Comparison of ENCODE assay signal across 29 cellular contexts in genomic region chr20:46720776-46721425, GRCh38. TPM values are rescaled to one million over a fixed set of nuclear protein-coding genes. Genes with fewer than 3 reads are reported as not detected.
DNase-seq lines count a peak whose midpoint lies in the region; ATAC-seq and TF ChIP-seq lines count a peak whose summit lies in the region.
"Had no signal": no experiment of that assay in that cellular context is flagged by ENCODE, and none has a peak within 500 bp of the region (broad histone marks: within the 10 kb centered on the region; RNA-seq: fewer than 3 reads in every experiment).

No MANE protein-coding gene starts in this region.

- CTCF ChIA-PET in activated CD4-positive, alpha-beta memory T cell treated with anti-CD3 and anti-CD28 coated beads for 36 hours (lab: Charles Lee) = interaction anchor here (1.1 kb wide), 1 partner anchor 31 kb away, joined by 3 read pairs; no protein-coding TSS in a partner anchor
- CTCF ChIA-PET in activated CD4-positive, alpha-beta memory T cell treated with anti-CD3 and anti-CD28 coated beads, Interleukin-2, amount 10 ng/mL, durations not matched to agents 7 days and 5 days (lab: Charles Lee) = no interaction called here

- H3K27ac ChIP-seq in GM23338 (ENCODE audit: low read depth) = no peak overlapping the region
- no peak overlapping the region for H3K27ac ChIP-seq in foreskin keratinocyte
- H3K27ac ChIP-seq: A549, adrenal gland, coronary artery, hepatocyte, psoas muscle, suprapubic skin, uterus had no signal

- no peaks in the 10 kb centered on the region for H3F3A ChIP-seq in GM23338 (replicated peaks; ENCODE audit: low read depth)

- H3K4me2 ChIP-seq in GM23338 = no peak overlapping the region
- H3K4me2 ChIP-seq: A549, hepatocyte had no signal

- H3K27me3 ChIP-seq in GM23338 (ENCODE audit: insufficient read depth) (no peaks in the 10 kb centered on the region), foreskin keratinocyte (no peaks in the 10 kb centered on the region)
- H3K27me3 ChIP-seq: adrenal gland, hepatocyte, suprapubic skin, uterus had no signal

- H3K9me3 Mint-ChIP-seq in activated CD4-positive, alpha-beta memory T cell treated with anti-CD3 and anti-CD28 coated beads for 36 hours = peaks cover 19% of the 10 kb centered on the region
- H3K9me3 Mint-ChIP-seq in activated CD4-positive, alpha-beta memory T cell treated with anti-CD3 and anti-CD28 coated beads, Interleukin-2, amount 10 ng/mL, durations not matched to agents 7 days and 5 days = peaks cover 2% of the 10 kb centered on the region
- H3K9me3 Mint-ChIP-seq in GM23338 = peaks cover 15% of the 10 kb centered on the region; the same call in 2 of the 3 replicates
- H3K9me3 Mint-ChIP-seq: effector memory CD8-positive, alpha-beta T cell had no signal

- peaks cover 12% of the 10 kb centered on the region; the same call in 1 of the 2 replicates for H3K9me2 ChIP-seq in GM23338 (ENCODE audit: insufficient read depth)

- TF ChIP-seq CTCF in GM23338 (conservative IDR thresholded peaks at IDR 0.05; ENCODE audit: low read depth in 2 of 2) (no peak), foreskin keratinocyte (conservative IDR thresholded peaks at IDR 0.05) (no peak)

- DNase-seq in activated CD4-positive, alpha-beta memory T cell treated with anti-CD3 and anti-CD28 coated beads for 36 hours = peak; percentile 16
- no peak for DNase-seq in activated CD4-positive, alpha-beta memory T cell treated with anti-CD3 and anti-CD28 coated beads, Interleukin-2, amount 10 ng/mL, durations not matched to agents 7 days and 5 days
- DNase-seq in GM23338 (ENCODE audit: low spot score) (no peak), RPMI7951 (ENCODE audit: low read depth) (peak; percentile 45), foreskin keratinocyte (no peak), NCI-H345 (lab: John Stamatoyannopoulos, UW) (no peak)
- DNase-seq: activated CD4-positive, alpha-beta T cell treated with anti-CD3 and anti-CD28 coated beads for 4 hours; activated CD8-positive, alpha-beta memory T cell treated with anti-CD3 and anti-CD28 coated beads, Interleukin-2, amount 50 U/mL, for 4 hours; activated gamma-delta T cell; adrenal gland; COR-L47; DMS79; effector memory CD8-positive, alpha-beta T cell; H9; NCI-H146; NCI-H510A; NK-92 treated with Interleukin-12 subunit alpha and Interleukin-12 subunit beta, amount 100 ng/mL, for 24 hours; psoas muscle; T-cell; uterus had no signal

- H3K27me3 Mint-ChIP-seq in activated CD4-positive, alpha-beta memory T cell treated with anti-CD3 and anti-CD28 coated beads for 36 hours = peaks cover under 1% of the 10 kb centered on the region
- H3K27me3 Mint-ChIP-seq in activated CD4-positive, alpha-beta memory T cell treated with anti-CD3 and anti-CD28 coated beads, Interleukin-2, amount 10 ng/mL, durations not matched to agents 7 days and 5 days = peaks cover 2% of the 10 kb centered on the region
- no peaks in the 10 kb centered on the region for H3K27me3 Mint-ChIP-seq in GM23338 (ENCODE audit: insufficient read depth, low read depth, poor library complexity)

- H3K79me2 ChIP-seq in GM23338 (replicated peaks; ENCODE audit: insufficient read depth) = no peaks in the 10 kb centered on the region

- H2AFZ ChIP-seq in GM23338 = no peak overlapping the region
- H2AFZ ChIP-seq: hepatocyte had no signal

- H3K4me3 Mint-ChIP-seq in activated CD4-positive, alpha-beta memory T cell treated with anti-CD3 and anti-CD28 coated beads for 36 hours = no peak overlapping the region
- no peak overlapping the region for H3K4me3 Mint-ChIP-seq in activated CD4-positive, alpha-beta memory T cell treated with anti-CD3 and anti-CD28 coated beads, Interleukin-2, amount 10 ng/mL, durations not matched to agents 7 days and 5 days
- H3K4me3 Mint-ChIP-seq in GM23338 = no peak overlapping the region
- H3K4me3 Mint-ChIP-seq: effector memory CD8-positive, alpha-beta T cell; H9; memory B cell; T-cell had no signal

- H3K36me3 ChIP-seq in GM23338 (ENCODE audit: insufficient read depth) = 0 out of 2 replicates have a peak, but pooled peaks cover 2% of the 10 kb centered on the region
- H3K36me3 ChIP-seq: adrenal gland, suprapubic skin, uterus had no signal

- H3K4me1 ChIP-seq in GM23338 (ENCODE audit: insufficient read depth) = no peaks in the 10 kb centered on the region
- no peaks in the 10 kb centered on the region for H3K4me1 ChIP-seq in foreskin keratinocyte
- H3K4me1 ChIP-seq: A549, adrenal gland, psoas muscle, suprapubic skin, uterus had no signal

- no peak overlapping the region for H3K27ac Mint-ChIP-seq in activated CD4-positive, alpha-beta memory T cell treated with anti-CD3 and anti-CD28 coated beads for 36 hours
- no peak overlapping the region for H3K27ac Mint-ChIP-seq in activated CD4-positive, alpha-beta memory T cell treated with anti-CD3 and anti-CD28 coated beads, Interleukin-2, amount 10 ng/mL, durations not matched to agents 7 days and 5 days
- no peak overlapping the region for H3K27ac Mint-ChIP-seq in GM23338
- H3K27ac Mint-ChIP-seq: effector memory CD8-positive, alpha-beta T cell; H9; memory B cell; T-cell had no signal

- POLR2A ChIA-PET in activated CD4-positive, alpha-beta memory T cell treated with anti-CD3 and anti-CD28 coated beads for 36 hours (lab: Charles Lee) = no interaction called here
- POLR2A ChIA-PET in activated CD4-positive, alpha-beta memory T cell treated with anti-CD3 and anti-CD28 coated beads, Interleukin-2, amount 10 ng/mL, durations not matched to agents 7 days and 5 days (lab: Charles Lee) = no interaction called here

- H4K20me1 ChIP-seq in GM23338 (replicated peaks; ENCODE audit: insufficient read depth) = no peaks in the 10 kb centered on the region

- no peaks in the 10 kb centered on the region for H3K4me1 Mint-ChIP-seq in activated CD4-positive, alpha-beta memory T cell treated with anti-CD3 and anti-CD28 coated beads for 36 hours (ENCODE audit: low read depth)
- H3K4me1 Mint-ChIP-seq in activated CD4-positive, alpha-beta memory T cell treated with anti-CD3 and anti-CD28 coated beads, Interleukin-2, amount 10 ng/mL, durations not matched to agents 7 days and 5 days = no peaks in the 10 kb centered on the region
- H3K4me1 Mint-ChIP-seq in GM23338 = no peaks in the 10 kb centered on the region
- H3K4me1 Mint-ChIP-seq: memory B cell, T-cell had no signal

- H3K4me3 ChIP-seq in GM23338 = no peak overlapping the region
- H3K4me3 ChIP-seq: A549, adrenal gland, coronary artery, hepatocyte, psoas muscle, suprapubic skin, uterus had no signal

- H3K36me3 Mint-ChIP-seq in activated CD4-positive, alpha-beta memory T cell treated with anti-CD3 and anti-CD28 coated beads for 36 hours = peaks cover 3% of the 10 kb centered on the region
- no peaks in the 10 kb centered on the region for H3K36me3 Mint-ChIP-seq in activated CD4-positive, alpha-beta memory T cell treated with anti-CD3 and anti-CD28 coated beads, Interleukin-2, amount 10 ng/mL, durations not matched to agents 7 days and 5 days (ENCODE audit: low read depth)
- peaks cover 18% of the 10 kb centered on the region for H3K36me3 Mint-ChIP-seq in GM23338 (ENCODE audit: low read depth)
- H3K36me3 Mint-ChIP-seq: memory B cell, T-cell had no signal

- ATAC-seq in GM23338 (no peak), foreskin keratinocyte (peak; percentile 27), HG03196 (IDR thresholded peaks at IDR 0.05; ENCODE audit: unreplicated experiment) (no peak), HG02981 (IDR thresholded peaks at IDR 0.05; ENCODE audit: unreplicated experiment) (no peak)
- ATAC-seq: A549; effector memory CD8-positive, alpha-beta T cell; esophagus mucosa; left colon; psoas muscle; T-cell had no signal

- intact Hi-C loops in activated CD4-positive, alpha-beta memory T cell treated with anti-CD3 and anti-CD28 coated beads for 36 hours (cut with micrococcal nuclease) = no loop called here

TF ChIP-seq in GM23338, 12 proteins besides CTCF, POLR2A, EP300 and RAD21 (continues in another document):
- peak; percentile 92 for TF ChIP-seq ZNF331 (CRISPR knock-in tag; IDR thresholded peaks at IDR 0.05; ENCODE audit: low read depth)

RNA-seq across cellular contexts. Expression of gene SLC2A10, which starts 11.5 kb away (rescaled TPM):
- total RNA-seq in activated CD4-positive, alpha-beta memory T cell treated with anti-CD3 and anti-CD28 coated beads for 36 hours = not detected
- total RNA-seq in activated CD4-positive, alpha-beta memory T cell treated with anti-CD3 and anti-CD28 coated beads, Interleukin-2, amount 10 ng/mL, durations not matched to agents 7 days and 5 days = not detected
- total RNA-seq in GM23338 (2014; rRNA removed; shearing (Covaris generic)) = 7.9 and 14.6 TPM in 2 replicates
- polyA plus RNA-seq in GM23338 (2016; fragmentation: Nextera tagmentation; extraction: Ambion mirVana) = 4.3 and 4.9 TPM in 2 replicates
- 20.4 and 23.4 TPM in 2 replicates for total RNA-seq in RPMI7951 (2014; rRNA removed; shearing (Covaris generic))
- 0.11 and 0.37 TPM in 2 replicates for total RNA-seq in foreskin keratinocyte
- polyA plus RNA-seq in foreskin keratinocyte = 0.11 and 0.18 TPM in 2 replicates

RNA-seq across cellular contexts. Expression of gene TP53RK, which starts 31.7 kb away (rescaled TPM):
- total RNA-seq in activated CD4-positive, alpha-beta memory T cell treated with anti-CD3 and anti-CD28 coated beads for 36 hours = 10 to 100 TPM; 12.1 to 12.3 TPM
- total RNA-seq in activated CD4-positive, alpha-beta memory T cell treated with anti-CD3 and anti-CD28 coated beads, Interleukin-2, amount 10 ng/mL, durations not matched to agents 7 days and 5 days = 10 to 100 TPM; 18.3 to 18.8 TPM
- 24.3 and 26.0 TPM in 2 replicates for total RNA-seq in GM23338 (2014; rRNA removed; shearing (Covaris generic))
- polyA plus RNA-seq in GM23338 (2016; fragmentation: Nextera tagmentation; extraction: Ambion mirVana) (23.1 and 24.2 TPM in 2 replicates), foreskin keratinocyte (12.9 and 13.2 TPM in 2 replicates)
- total RNA-seq in RPMI7951 (2014; rRNA removed; shearing (Covaris generic)) = 33.1 and 36.2 TPM in 2 replicates
- 13.9 and 14.2 TPM in 2 replicates for total RNA-seq in foreskin keratinocyte

Comparison
In these comparisons a context has a peak if more than half of its experiments do, and no peak if none do; other contexts are left out.
1. DNase-seq: peak in activated CD4-positive, alpha-beta memory T cell treated with anti-CD3 and anti-CD28 coated beads for 36 hours (single experiment) and RPMI7951 (single experiment); none in activated CD4-positive, alpha-beta memory T cell treated with anti-CD3 and anti-CD28 coated beads, Interleukin-2, amount 10 ng/mL, durations not matched to agents 7 days and 5 days (single experiment), GM23338 (single experiment), foreskin keratinocyte (0 of 2) and NCI-H345 (single experiment).